In the genomic region with DNA sequence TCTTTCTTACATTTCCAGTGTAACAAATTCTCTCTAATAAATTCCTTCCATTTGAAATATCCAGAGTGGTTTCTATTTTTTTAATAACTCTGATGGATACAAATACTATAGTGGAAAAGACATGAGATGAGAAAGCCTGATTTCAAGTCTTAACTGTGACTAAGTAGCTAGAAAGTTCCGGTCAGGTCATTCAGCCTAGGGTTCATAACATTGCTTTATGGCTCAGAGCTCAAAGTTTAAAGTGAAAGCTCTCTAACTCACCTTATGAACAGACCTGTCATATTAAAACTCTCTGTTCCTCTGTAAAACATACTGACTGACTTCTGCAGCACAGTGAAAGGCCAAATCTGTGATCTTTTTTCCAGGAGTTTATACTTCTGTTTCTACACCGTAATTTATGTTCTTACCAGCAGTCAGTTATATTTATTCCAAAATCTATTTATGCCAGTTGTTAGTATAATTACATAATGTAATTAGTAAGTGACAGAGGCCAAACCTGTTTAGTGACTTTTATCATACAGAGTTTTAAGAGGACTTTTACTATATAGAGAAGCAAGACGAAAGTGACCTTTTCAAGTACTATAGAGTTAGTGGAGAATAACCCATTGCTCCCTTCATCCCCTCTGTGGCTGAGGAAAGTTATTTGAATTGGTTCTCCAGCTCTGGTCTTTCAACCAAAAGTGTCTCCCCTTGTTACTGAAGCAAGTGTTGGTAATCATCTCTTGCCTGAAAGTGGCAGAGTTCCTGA, we compare ENCODE assay signal across 12 cellular contexts.
DNase-seq lines count a peak whose midpoint lies in the region; ATAC-seq and TF ChIP-seq lines count a peak whose summit lies in the region.
"Had no signal": no experiment of that assay in that cellular context is flagged by ENCODE, and none has a peak within 500 bp of the region (broad histone marks: within the 10 kb centered on the region; RNA-seq: fewer than 3 reads in every experiment).

No MANE protein-coding gene starts in this region.

- H3K18ac ChIP-seq in H9 (ENCODE audit: insufficient read length, low read depth, low read length): no peak overlapping the region

- no peaks in the 10 kb centered on the region for H3K79me2 ChIP-seq in H9 (ENCODE audit: insufficient read depth, low read length)

- no peak overlapping the region for H3K4me3 Mint-ChIP-seq in H9
- H3K4me3 Mint-ChIP-seq: activated B cell treated with CpG ODN at 0.5 μM for 24 hours; CD8-positive, alpha-beta memory T cell had no signal

- peak overlapping the region in 2 of 3 experiments; percentile 19 to 39; a peak in 3 of 7 replicates for H3K27ac Mint-ChIP-seq in H9
- H3K27ac Mint-ChIP-seq: activated B cell treated with CpG ODN at 0.5 μM for 24 hours; CD8-positive, alpha-beta memory T cell had no signal

- no peak overlapping the region for H3K4me3 ChIP-seq in muscle layer of duodenum (ENCODE audit: low read depth in 1 of 2, low read length in 2 of 2)

- no peak overlapping the region for H3K14ac ChIP-seq in H9 (ENCODE audit: insufficient read depth, low read length)

- no peak overlapping the region for H2BK20ac ChIP-seq in H9 (ENCODE audit: low read depth, low read length, poor library complexity, severe bottlenecking)

- H2BK15ac ChIP-seq in H9 (ENCODE audit: low read depth, low read length): no peak overlapping the region

- H3K4me1 Mint-ChIP-seq in H9: no peaks in the 10 kb centered on the region
- H3K4me1 Mint-ChIP-seq: CD8-positive, alpha-beta memory T cell had no signal

- H3K9me3 ChIP-seq in H9 (ENCODE audit: control insufficient read depth, low read depth, low read length): no peaks in the 10 kb centered on the region
- no peaks in the 10 kb centered on the region for H3K9me3 ChIP-seq in muscle layer of duodenum (ENCODE audit: control insufficient read depth in 1 of 2, low read length in 2 of 2)

- no peaks in the 10 kb centered on the region for H3K27me3 Mint-ChIP-seq in H9 (ENCODE audit: low read depth)
- H3K27me3 Mint-ChIP-seq: activated B cell treated with CpG ODN at 0.5 μM for 24 hours; CD8-positive, alpha-beta memory T cell had no signal

- no peaks in the 10 kb centered on the region for H3K9me3 Mint-ChIP-seq in H9
- H3K9me3 Mint-ChIP-seq: activated B cell treated with CpG ODN at 0.5 μM for 24 hours; CD8-positive, alpha-beta memory T cell had no signal

- H4K91ac ChIP-seq in H9 (ENCODE audit: insufficient read length, low read depth, low read length): no peak overlapping the region

- DNase-seq in H9 (no peak), DMS153 (lab: John Stamatoyannopoulos, UW) (no peak), iPS-NIHi7 (ENCODE audit: extremely low spot score) (no peak)
- no peak for DNase-seq in stimulated activated naive CD4-positive, alpha-beta T cell (lab: John Stamatoyannopoulos, UW)
- DNase-seq: activated B cell treated with CpG ODN at 0.5 μM for 24 hours; CD8-positive, alpha-beta memory T cell; IMR-90; left cardiac atrium had no signal

- no peak overlapping the region for H2AFZ ChIP-seq in H9 (ENCODE audit: low read length)

- H3K4me2 ChIP-seq in H9 (ENCODE audit: insufficient read depth, insufficient read length, low read length): no peak overlapping the region

- ATAC-seq in GM19035 (IDR thresholded peaks at IDR 0.05; ENCODE audit: unreplicated experiment) (peak; percentile 72), HG03196 (IDR thresholded peaks at IDR 0.05; ENCODE audit: unreplicated experiment) (peak; percentile 71), HG02970 (IDR thresholded peaks at IDR 0.05; ENCODE audit: low FRiP score, unreplicated experiment) (no peak)
- ATAC-seq: left cardiac atrium had no signal

- TF ChIP-seq CTCF in H9 (conservative IDR thresholded peaks at IDR 0.05): no peak

- H2BK120ac ChIP-seq in H9 (ENCODE audit: low read depth, low read length, poor library complexity, severe bottlenecking): no peak overlapping the region

- H3K27ac ChIP-seq in H9 (ENCODE audit: insufficient read length, low read depth, low read length) (no peak overlapping the region), muscle layer of duodenum (ENCODE audit: low read length) (peak overlapping the region; percentile 25)

- H2BK5ac ChIP-seq in H9 (ENCODE audit: insufficient read length, low read length): no peak overlapping the region

- no peak overlapping the region for H2BK12ac ChIP-seq in H9 (ENCODE audit: insufficient read length, low read depth, low read length)

- no CpG with 5 or more reads among the region's 3 CpGs for WGBS in H9 (ENCODE audit: extremely low coverage, insufficient read length, low lambda C conversion rate)

- H4K5ac ChIP-seq in H9 (ENCODE audit: insufficient read length, low read depth, low read length): no peak overlapping the region

- H3K56ac ChIP-seq in H9 (ENCODE audit: insufficient read length, low read depth, low read length): no peak overlapping the region

- no peaks in the 10 kb centered on the region for H4K20me1 ChIP-seq in H9 (ENCODE audit: control insufficient read depth, insufficient read depth, insufficient read length)

- no peaks in the 10 kb centered on the region for H3K23me2 ChIP-seq in H9 (ENCODE audit: insufficient read length, low read depth, low read length, poor library complexity, severe bottlenecking)

- H3K36me3 Mint-ChIP-seq in H9 (ENCODE audit: insufficient read depth in 1 of 3, low read depth in 3 of 3): no peaks in the 10 kb centered on the region
- H3K36me3 Mint-ChIP-seq: CD8-positive, alpha-beta memory T cell had no signal

- H3K27me3 ChIP-seq in H9 (ENCODE audit: insufficient read depth, low read length): no peaks in the 10 kb centered on the region
- no peaks in the 10 kb centered on the region for H3K27me3 ChIP-seq in muscle layer of duodenum (ENCODE audit: low read depth, low read length)

- H4K8ac ChIP-seq in H9 (replicated peaks; ENCODE audit: insufficient read length, low read depth, low read length): no peak overlapping the region

- H3K9ac ChIP-seq in H9 (ENCODE audit: extremely low read depth, insufficient read length, low read length): no peak overlapping the region

- H3K4me1 ChIP-seq in H9 (ENCODE audit: insufficient read depth, low read length) (no peaks in the 10 kb centered on the region), muscle layer of duodenum (ENCODE audit: control insufficient read depth in 1 of 2, insufficient read depth in 2 of 2, low read length in 2 of 2) (peaks cover 4 to 10% of the 10 kb centered on the region in 2 donors)

- H2AK5ac ChIP-seq in H9 (ENCODE audit: insufficient read length, low read length): no peak overlapping the region

- no peak overlapping the region for H3T11ph ChIP-seq in H9 (ENCODE audit: low read length)

- no peaks in the 10 kb centered on the region for H3K79me1 ChIP-seq in H9 (ENCODE audit: insufficient read depth, low read depth, low read length, poor library complexity, severe bottlenecking)

- no peak overlapping the region for H3K4ac ChIP-seq in H9 (ENCODE audit: low read depth, low read length)

- no peaks in the 10 kb centered on the region for H3K36me3 ChIP-seq in muscle layer of duodenum (ENCODE audit: control insufficient read depth in 1 of 2, insufficient read depth in 2 of 2, low read length in 2 of 2)

- H3K23ac ChIP-seq in H9 (ENCODE audit: insufficient read length, low read depth, low read length): no peak overlapping the region
